ENCODE assay signal across 2 cellular contexts in genomic region chr3:186788482-186789370, GRCh38.
TF ChIP-seq lines count a peak whose summit lies in the region.

No MANE protein-coding gene starts in this region.

TF ChIP-seq in HepG2, 621 proteins besides CTCF, POLR2A, EP300 and RAD21:
- TF ChIP-seq AGO2 (optimal IDR thresholded peaks at IDR 0.05; ENCODE audit: low read depth, low read length): peak; percentile 53
- peak; percentile 77 for TF ChIP-seq RBFOX2 (IDR thresholded peaks at IDR 0.05; ENCODE audit: low read depth, low read length)
- no peak for TF ChIP-seq HOMEZ (CRISPR knock-in tag; IDR thresholded peaks at IDR 0.05; ENCODE audit: low read depth)
- TF ChIP-seq GATAD2A (CRISPR knock-in tag; IDR thresholded peaks at IDR 0.05): no peak
- no peak for TF ChIP-seq ZNF33B (CRISPR knock-in tag; IDR thresholded peaks at IDR 0.05)
- no peak for TF ChIP-seq ZNF235 (CRISPR knock-in tag; IDR thresholded peaks at IDR 0.05; ENCODE audit: borderline replicate concordance)
- no peak for TF ChIP-seq MEIS2 (CRISPR knock-in tag; IDR thresholded peaks at IDR 0.05)
- TF ChIP-seq POLR2AphosphoS2 (IDR thresholded peaks at IDR 0.05; ENCODE audit: low read depth, low read length): 0 out of 2 replicates have a peak, but pooled peaks have one; percentile 21
- 0 out of 2 replicates have a peak, but pooled peaks have one; percentile 22 for TF ChIP-seq ZNF75D (CRISPR knock-in tag; IDR thresholded peaks at IDR 0.05; ENCODE audit: borderline replicate concordance)
- no peak for TF ChIP-seq UBTF (CRISPR knock-in tag; IDR thresholded peaks at IDR 0.05)

TF ChIP-seq in H1, 55 proteins besides CTCF, POLR2A, EP300 and RAD21:
- TF ChIP-seq E2F6 (IDR thresholded peaks at IDR 0.05) (no peak), MAX (IDR thresholded peaks at IDR 0.05) (no peak), TAF7 (optimal IDR thresholded peaks at IDR 0.05; ENCODE audit: borderline replicate concordance, low read depth, low read length) (peak; percentile 28), POLR2AphosphoS5 (IDR thresholded peaks at IDR 0.05; ENCODE audit: low read depth, low read length) (peak; percentile 73; the same call in 1 of the 2 replicates), NANOG (IDR thresholded peaks at IDR 0.05; ENCODE audit: insufficient read depth, low read depth, low read length, poor library complexity, severe bottlenecking) (no peak)
